In the genomic region with DNA sequence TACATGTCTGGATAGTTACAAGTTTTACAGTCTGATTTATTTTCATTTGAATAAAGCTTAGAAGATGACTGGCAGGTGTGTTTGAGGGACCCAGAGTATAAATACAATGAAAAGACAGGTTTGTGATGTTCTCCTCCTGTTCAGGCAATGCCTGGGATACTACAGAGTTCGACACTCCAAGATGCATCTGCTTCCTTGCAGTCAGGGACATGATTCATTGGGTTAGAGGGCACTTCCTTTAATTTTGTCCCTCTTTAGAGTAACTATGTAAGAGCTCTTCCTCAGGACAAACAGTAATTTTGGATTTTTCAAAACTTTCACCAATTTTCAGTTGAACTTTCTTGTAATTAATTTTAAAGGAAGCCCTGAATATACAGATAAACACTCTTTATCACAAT, we compare ENCODE assay signal across 19 cellular contexts.
DNase-seq lines count a peak whose midpoint lies in the region; ATAC-seq, FAIRE-seq and TF ChIP-seq lines count a peak whose summit lies in the region.
"Had no signal": no experiment of that assay in that cellular context is flagged by ENCODE, and none has a peak within 500 bp of the region (broad histone marks: within the 10 kb centered on the region; RNA-seq: fewer than 3 reads in every experiment).

No MANE protein-coding gene starts in this region.

- H3K27ac ChIP-seq in K562 (ENCODE audit: extremely low read depth, low read depth, low read length) (no peak overlapping the region), endothelial cell of umbilical vein (ENCODE audit: insufficient read depth, low read depth, low read length) (no peak overlapping the region)
- H3K27ac ChIP-seq: GM23248 had no signal

- H3K9me3 Mint-ChIP-seq in immature natural killer cell = no peaks in the 10 kb centered on the region

- no peaks in the 10 kb centered on the region for H3K4me1 Mint-ChIP-seq in immature natural killer cell
- H3K4me1 Mint-ChIP-seq: CD4-positive, alpha-beta memory T cell; H9 had no signal

- H4K20me1 ChIP-seq in K562 (replicated peaks; ENCODE audit: control insufficient read depth, insufficient read depth, low read length) (no peaks in the 10 kb centered on the region), endothelial cell of umbilical vein (replicated peaks; ENCODE audit: control insufficient read depth, extremely low read depth, insufficient read depth, low read length) (no peaks in the 10 kb centered on the region)

- H3K36me3 Mint-ChIP-seq in immature natural killer cell = no peaks in the 10 kb centered on the region

- H3K9ac ChIP-seq in K562 (ENCODE audit: insufficient read depth in 1 of 2, low read depth in 2 of 2, low read length in 2 of 2) (no peak overlapping the region), endothelial cell of umbilical vein (replicated peaks; ENCODE audit: extremely low read depth, insufficient read depth, low read length) (no peak overlapping the region)
- H3K9ac ChIP-seq: GM23248 had no signal

- H3K4me3 ChIP-seq in K562 (no peak overlapping the region), endothelial cell of umbilical vein (replicated peaks in 1 of 3; ENCODE audit: insufficient read depth in 1 of 3, low read depth in 1 of 3, low read length in 3 of 3) (no peak overlapping the region)
- H3K4me3 ChIP-seq: GM23248 had no signal

- H3K36me3 ChIP-seq in K562 (ENCODE audit: control insufficient read depth, insufficient read depth, low read length) (peaks cover 17% of the 10 kb centered on the region; the same call in 1 of the 3 replicates), endothelial cell of umbilical vein (ENCODE audit: control insufficient read depth in 2 of 2, extremely low read depth in 1 of 2, insufficient read depth in 2 of 2, low read length in 2 of 2) (no peaks in the 10 kb centered on the region)

- intact Hi-C loops in K562 (cut with micrococcal nuclease) = no loop called here
- intact Hi-C loops in endothelial cell of umbilical vein (cut with micrococcal nuclease) = no loop called here

- H3K9me1 ChIP-seq in K562 (ENCODE audit: control insufficient read depth, insufficient read depth, low read length) = no peaks in the 10 kb centered on the region
- no peaks in the 10 kb centered on the region for H3K9me1 ChIP-seq in endothelial cell of umbilical vein (replicated peaks; ENCODE audit: control insufficient read depth, extremely low read depth, insufficient read depth, low read length)

- no peak for TF ChIP-seq RAD21 in K562 (CRISPR knock-in tag; conservative IDR thresholded peaks at IDR 0.05 in 1 of 2, IDR thresholded peaks at IDR 0.05 in 1 of 2)

- TF ChIP-seq POLR2A in K562 (conservative IDR thresholded peaks at IDR 0.05) = no peak
- no peak for TF ChIP-seq POLR2A in endothelial cell of umbilical vein (IDR thresholded peaks at IDR 0.05; ENCODE audit: low read depth, low read length)

- H3K27me3 Mint-ChIP-seq in immature natural killer cell (ENCODE audit: low read depth in 3 of 3) = peaks cover 0 to 2% (median under 1%) of the 10 kb centered on the region in 3 donors

- BruUV-seq in K562 (replicated peaks; lab: Mats Ljungman, UMichigan) = no TSS peak
- no TSS peak for BruUV-seq in endothelial cell of umbilical vein (replicated peaks; lab: Mats Ljungman, UMichigan)

- H3K27me3 ChIP-seq in K562 (ENCODE audit: control insufficient read depth in 2 of 2, insufficient read depth in 2 of 2, low read length in 2 of 2) = no peaks in the 10 kb centered on the region
- peaks cover 10 to 27% of the 10 kb centered on the region in 2 experiments for H3K27me3 ChIP-seq in endothelial cell of umbilical vein (ENCODE audit: control insufficient read depth in 2 of 2, insufficient read depth in 2 of 2, low read length in 2 of 2)

- whole genome bisulfite sequencing in K562 (ENCODE audit: insufficient coverage, low coverage, missing lambda C conversion rate) = 40% methylated on average over 1 of the region's 1 CpG

- dilution Hi-C loops in endothelial cell of umbilical vein (cut with MboI; ENCODE audit: extremely low pct_ligation_motif_present, low sequenced_read_pairs) = no loop called here

- CTCF ChIA-PET in K562 (lab: Yijun Ruan, JAX; ENCODE audit: low intra/inter-chr PET ratio) = no interaction called here
- CTCF ChIA-PET in endothelial cell of umbilical vein (lab: Charles Lee) = interaction anchor here (1.0 to 2.5 kb wide), 6 partner anchors 10 to 29 kb away, joined by 3 to 11 read pairs (median 5); no protein-coding TSS in a partner anchor

- no peak overlapping the region for H2AFZ ChIP-seq in K562 (ENCODE audit: low read depth, low read length)
- H2AFZ ChIP-seq in endothelial cell of umbilical vein (ENCODE audit: low read depth, low read length) = no peak overlapping the region
- H2AFZ ChIP-seq: GM23248 had no signal

- TF ChIP-seq CTCF in K562 (IDR thresholded peaks at IDR 0.05 in 2 of 3, conservative IDR thresholded peaks at IDR 0.05 in 1 of 3; ENCODE audit: insufficient read depth in 2 of 3, low read depth in 1 of 3, low read length in 3 of 3) (no peak), endothelial cell of umbilical vein (IDR thresholded peaks at IDR 0.05; ENCODE audit: extremely low read depth in 1 of 2, insufficient read depth in 1 of 2, low read depth in 1 of 2, low read length in 2 of 2) (no peak)

- ATAC-seq in K562 = no peak
- ATAC-seq in HG03095 (IDR thresholded peaks at IDR 0.05; ENCODE audit: unreplicated experiment) = no peak
- ATAC-seq in GM19452 (IDR thresholded peaks at IDR 0.05; ENCODE audit: unreplicated experiment) = no peak

- H3K4me1 ChIP-seq in K562 (replicated peaks in 1 of 2; ENCODE audit: control insufficient read depth in 2 of 2, insufficient read depth in 2 of 2, low read length in 2 of 2) (peaks cover 0 to 7% of the 10 kb centered on the region in 2 experiments; a peak in 1 of 5 replicates), endothelial cell of umbilical vein (ENCODE audit: control insufficient read depth, extremely low read depth, insufficient read depth, low read length) (no peaks in the 10 kb centered on the region)

- TF ChIP-seq EP300 in K562 (IDR thresholded peaks at IDR 0.05; ENCODE audit: low read length) = no peak

- no peak for FAIRE-seq in K562 (lab: Jason Lieb, UNC)
- FAIRE-seq in endothelial cell of umbilical vein (lab: Jason Lieb, UNC) = no peak
- FAIRE-seq: GM12891, GM18507, H1 had no signal

- POLR2A ChIA-PET in K562 (lab: Yijun Ruan, JAX) (interaction anchor here (0.5 to 1.0 kb wide), 3 partner anchors 13 to 1108 kb away, joined by 3 to 5 read pairs (median 4); no protein-coding TSS in a partner anchor), endothelial cell of umbilical vein (lab: Charles Lee) (no interaction called here)

- H3K79me2 ChIP-seq in K562 (ENCODE audit: control insufficient read depth, insufficient read depth, low read length) (no peaks in the 10 kb centered on the region), endothelial cell of umbilical vein (ENCODE audit: control insufficient read depth, insufficient read depth, low read length) (no peaks in the 10 kb centered on the region)

- H3K4me2 ChIP-seq in K562 (ENCODE audit: insufficient read depth, low read length) (no peak overlapping the region), endothelial cell of umbilical vein (ENCODE audit: insufficient read depth, low read length) (no peak overlapping the region)

- DNase-seq in HCEC 1CT (peak; percentile 19), LHCN-M2 (ENCODE audit: low read depth) (peak; percentile 3), K562 (ENCODE audit: extremely low read depth in 1 of 4, low spot score in 3 of 4) (no peak), endothelial cell of umbilical vein (ENCODE audit: low read depth, low spot score) (peak; percentile 18), immature natural killer cell (no peak)
- DNase-seq in stimulated activated CD4-positive, alpha-beta T cell treated with anti-CD3 and anti-CD28 coated beads, Interleukin-1b, Interleukin-23, amount 100 ng/mL, for 48 hours = no peak
- DNase-seq: C1 segment of cervical spinal cord; Calu3; CD4-positive, alpha-beta memory T cell; COR-L47; DMS53; GF-D8; GM23248; H9 had no signal

- in situ Hi-C loops in K562 (cut with MboI) = no loop called here

- H3K4me3 Mint-ChIP-seq in immature natural killer cell = no peak overlapping the region
- H3K4me3 Mint-ChIP-seq: CD4-positive, alpha-beta memory T cell; H9 had no signal

- H3K9me3 ChIP-seq in K562 (replicated peaks; ENCODE audit: control insufficient read depth, insufficient read depth, low read depth, low read length) (no peaks in the 10 kb centered on the region), endothelial cell of umbilical vein (replicated peaks; ENCODE audit: control insufficient read depth, insufficient read depth, low read length) (no peaks in the 10 kb centered on the region)

- no peak overlapping the region for H3K27ac Mint-ChIP-seq in immature natural killer cell
- H3K27ac Mint-ChIP-seq: H9 had no signal

TF ChIP-seq in K562, 482 proteins besides CTCF, POLR2A, EP300 and RAD21 (continues in another document):
- no peak for TF ChIP-seq HINFP (tag; conservative IDR thresholded peaks at IDR 0.05; ENCODE audit: low read depth)

TF ChIP-seq in endothelial cell of umbilical vein, 7 proteins besides CTCF, POLR2A, EP300 and RAD21:
- TF ChIP-seq FOS (IDR thresholded peaks at IDR 0.05; ENCODE audit: borderline replicate concordance, insufficient read depth, low read length) = peak; percentile 31
- TF ChIP-seq EZH2 (IDR thresholded peaks at IDR 0.05; ENCODE audit: borderline replicate concordance, low read depth, low read length, severe bottlenecking) = no peak

Comparison
In these comparisons a context has a peak if more than half of its experiments do, and no peak if none do; other contexts are left out.
1. DNase-seq: peak in HCEC 1CT (single experiment), LHCN-M2 (single experiment) and endothelial cell of umbilical vein (single experiment); none in K562 (0 of 4), immature natural killer cell (0 of 3) and stimulated activated CD4-positive, alpha-beta T cell treated with anti-CD3 and anti-CD28 coated beads, Interleukin-1b, Interleukin-23, amount 100 ng/mL, for 48 hours (single experiment).